Comparison of ENCODE assay signal across 8 cellular contexts in genomic region chr5:103224118-103224893, GRCh38. TPM values are rescaled to one million over a fixed set of nuclear protein-coding genes. Genes with fewer than 3 reads are reported as not detected.
DNase-seq lines count a peak whose midpoint lies in the region; ATAC-seq and TF ChIP-seq lines count a peak whose summit lies in the region.

No MANE protein-coding gene starts in this region.

- CTCF ChIA-PET in IMR-90 (lab: Yijun Ruan, JAX), result interaction anchor here (0.6 to 1.9 kb wide), 16 partner anchors 8 to 250 kb away, joined by 3 to 10 read pairs (median 4); no protein-coding TSS in a partner anchor

- no peak overlapping the region for H2BK5ac ChIP-seq in IMR-90 (ENCODE audit: low read depth, low read length, poor library complexity, severe bottlenecking)

- no peaks in the 10 kb centered on the region for H3K79me1 ChIP-seq in IMR-90 (ENCODE audit: low read depth in 1 of 2, low read length in 2 of 2)

- peak overlapping the region; percentile 74 for H2AK9ac ChIP-seq in IMR-90 (replicated peaks; ENCODE audit: low read depth, low read length, poor library complexity)

- TF ChIP-seq CTCF in IMR-90 (conservative IDR thresholded peaks at IDR 0.05; ENCODE audit: low read depth, low read length) (peak; percentile 78), astrocyte of the spinal cord (IDR thresholded peaks at IDR 0.05; ENCODE audit: low read depth, low read length) (peak; percentile 70)

- no peak for TF ChIP-seq POLR2A in IMR-90 (IDR thresholded peaks at IDR 0.05; ENCODE audit: low read depth, low read length)

- peak overlapping the region; percentile 61 for H3K4me2 ChIP-seq in GM23248 (ENCODE audit: unreplicated experiment)
- no peak overlapping the region for H3K4me2 ChIP-seq in IMR-90 (ENCODE audit: low read depth, low read length)

- in situ Hi-C loops in GM23248 (cut with MboI) (no loop called here), IMR-90 (cut with MboI; ENCODE audit: low sequenced_read_pairs) (no loop called here), astrocyte of the spinal cord (cut with HindIII; ENCODE audit: low sequenced_read_pairs) (no loop called here)

- H2BK120ac ChIP-seq in IMR-90 (ENCODE audit: low read depth, low read length), result no peak overlapping the region

- peak; percentile 75 for TF ChIP-seq RAD21 in IMR-90 (IDR thresholded peaks at IDR 0.05; ENCODE audit: low read length)

- no peak overlapping the region for H3K23ac ChIP-seq in IMR-90 (ENCODE audit: low read depth, low read length)

- H3K79me2 ChIP-seq in GM23248 (ENCODE audit: insufficient read depth), result no peaks in the 10 kb centered on the region

- H3K4me1 ChIP-seq in GM23248 (ENCODE audit: insufficient read depth) (no peaks in the 10 kb centered on the region), IMR-90 (ENCODE audit: control insufficient read depth, insufficient read depth, low read length) (no peaks in the 10 kb centered on the region)

- no peaks in the 10 kb centered on the region for H3K9me3 ChIP-seq in GM23248 (ENCODE audit: low read depth)
- H3K9me3 ChIP-seq in IMR-90 (ENCODE audit: control insufficient read depth, insufficient read depth, low read length), result no peaks in the 10 kb centered on the region

- no peak overlapping the region for H2BK20ac ChIP-seq in IMR-90 (ENCODE audit: low read depth, low read length)

- no TSS peak for BruUV-seq in IMR-90 (replicated peaks; lab: Mats Ljungman, UMichigan)

- H3K4me3 ChIP-seq in GM23248, result peak overlapping the region; percentile 52
- H3K4me3 ChIP-seq in IMR-90 (ENCODE audit: insufficient read depth, low read depth, low read length), result no peak overlapping the region
- H3K4me3 ChIP-seq in astrocyte of the spinal cord (ENCODE audit: low read depth, low read length), result no peak overlapping the region

- no peaks in the 10 kb centered on the region for H3K9me2 ChIP-seq in GM23248 (ENCODE audit: insufficient read depth)

- H3K9me1 ChIP-seq in IMR-90 (ENCODE audit: insufficient read depth, low read length), result no peaks in the 10 kb centered on the region

- 0 out of 2 replicates have a peak, but pooled peaks cover 8% of the 10 kb centered on the region for H3F3A ChIP-seq in GM23248 (ENCODE audit: insufficient read depth)

- 42 to 45% methylated on average over 11 of the region's 11 CpGs for WGBS in GM23248 (ENCODE audit: low coverage in 1 of 2, low lambda C conversion rate in 2 of 2, missing lambda C conversion rate in 2 of 2), 2 experiments
- WGBS in IMR-90 (ENCODE audit: extremely low coverage in 2 of 2, insufficient read length in 1 of 2), 2 experiments, result no CpG with 5 or more reads among the region's 11 CpGs

- no peak overlapping the region for H3K27ac ChIP-seq in GM23248
- H3K27ac ChIP-seq in IMR-90 (ENCODE audit: insufficient read depth, low read length), result no peak overlapping the region

- no peak overlapping the region for H3K14ac ChIP-seq in IMR-90 (replicated peaks; ENCODE audit: low read depth, low read length)

- H3K56ac ChIP-seq in IMR-90 (ENCODE audit: extremely low read depth, insufficient read depth, low read length), result no peak overlapping the region

- no peaks in the 10 kb centered on the region for H3K36me3 ChIP-seq in GM23248 (ENCODE audit: low read depth)
- no peaks in the 10 kb centered on the region for H3K36me3 ChIP-seq in IMR-90 (ENCODE audit: control insufficient read depth, insufficient read depth, low read length)

- dilution Hi-C loops in IMR-90 (cut with HindIII; ENCODE audit: low sequenced_read_pairs, unreplicated experiment), result no loop called here

- H4K20me1 ChIP-seq in GM23248 (ENCODE audit: insufficient read depth) (no peaks in the 10 kb centered on the region), IMR-90 (ENCODE audit: insufficient read depth, low read length) (no peaks in the 10 kb centered on the region)

- H3K9ac ChIP-seq in GM23248, result no peak overlapping the region
- H3K9ac ChIP-seq in IMR-90 (ENCODE audit: low read depth, low read length), result no peak overlapping the region

- intact Hi-C loops in IMR-90 (cut with micrococcal nuclease), result loop anchor here (1.0 to 10.0 kb wide), 3 partner anchors 180 to 688 kb away; no protein-coding TSS in a partner anchor

- H2AK5ac ChIP-seq in IMR-90 (ENCODE audit: low read depth, low read length), result no peak overlapping the region

- peak; percentile 100 for ATAC-seq in IMR-90 (ENCODE audit: low read depth)

- POLR2A ChIA-PET in IMR-90 (lab: Charles Lee; ENCODE audit: unreplicated experiment), result no interaction called here

- 0 out of 4 replicates have a peak overlapping the region, but pooled peaks of 1 of the 2 experiments have one; percentile 17 for H4K8ac ChIP-seq in IMR-90 (ENCODE audit: low read depth in 2 of 2, low read length in 2 of 2)

- no peak overlapping the region for H4K91ac ChIP-seq in IMR-90 (ENCODE audit: insufficient read depth, low read depth, low read length)

- no peak overlapping the region for H3K4ac ChIP-seq in IMR-90 (ENCODE audit: low read depth, low read length)

- no peak overlapping the region for H2BK15ac ChIP-seq in IMR-90 (ENCODE audit: low read depth, low read length)

- H3K27me3 ChIP-seq in GM23248 (replicated peaks; ENCODE audit: insufficient read depth), result no peaks in the 10 kb centered on the region
- H3K27me3 ChIP-seq in IMR-90 (ENCODE audit: control insufficient read depth, insufficient read depth, low read length), result no peaks in the 10 kb centered on the region

- peak; percentile 27 to 70 for DNase-seq in NCI-H524 (lab: John Stamatoyannopoulos, UW)
- DNase-seq in NCI-H524 treated with DMSO at 0.1 percent for 48 hours (lab: John Stamatoyannopoulos, UW), result no peak
- peak; percentile 84 for DNase-seq in GM23248
- DNase-seq in IMR-90, result peak; percentile 75
- DNase-seq in RPMI8226, result peak; percentile 73
- peak; percentile 64 for DNase-seq in astrocyte of the spinal cord (ENCODE audit: low read depth, low spot score)
- DNase-seq in iPS-NIHi7 (ENCODE audit: extremely low spot score), result peak; percentile 64
- peak; percentile 10 for DNase-seq in stimulated activated CD4-positive, alpha-beta T cell treated with anti-CD3 and anti-CD28 coated beads, Interleukin-1b, Interleukin-23, amount 100 ng/mL, for 48 hours

- no peak overlapping the region for H4K5ac ChIP-seq in IMR-90 (ENCODE audit: low read depth, low read length)

- H3K18ac ChIP-seq in IMR-90 (ENCODE audit: low read depth, low read length), result no peak overlapping the region

- H2AFZ ChIP-seq in GM23248, result peak overlapping the region; percentile 76
- peak overlapping the region; percentile 86 for H2AFZ ChIP-seq in IMR-90 (replicated peaks; ENCODE audit: low read length, poor library complexity)

TF ChIP-seq in IMR-90, 13 proteins besides CTCF, POLR2A, EP300 and RAD21:
- no peak for TF ChIP-seq RCOR1 (IDR thresholded peaks at IDR 0.05; ENCODE audit: insufficient replicate concordance, low read length)
- TF ChIP-seq USF2 (IDR thresholded peaks at IDR 0.05; ENCODE audit: low read depth, low read length), result no peak
- TF ChIP-seq SMC3 (IDR thresholded peaks at IDR 0.05; ENCODE audit: low read depth, low read length), result peak; percentile 64
- no peak for TF ChIP-seq FOS (IDR thresholded peaks at IDR 0.05; ENCODE audit: low read depth, low read length)
- peak; percentile 37; the same call in 1 of the 2 replicates for TF ChIP-seq CEBPB (IDR thresholded peaks at IDR 0.05; ENCODE audit: low read depth, low read length)

RNA-seq across cellular contexts. Expression of gene MACIR, which starts 34.3 kb away (rescaled TPM):
- total RNA-seq in GM23248 (2014; rRNA removed; shearing (Covaris generic)), result 31.5 and 36.3 TPM in 2 replicates
- 35.6 and 35.7 TPM in 2 replicates for polyA plus RNA-seq in GM23248 (2016; fragmentation: Nextera tagmentation; extraction: Ambion mirVana)
- total RNA-seq in IMR-90 (2012; rRNA removed), result 21.3 and 22.2 TPM in 2 replicates
- 10.4 and 11.1 TPM in 2 replicates for polyA plus RNA-seq in IMR-90 (2012; rRNA removed)
- polyA plus RNA-seq in IMR-90 (2012; cell fraction: cytosol; rRNA removed), result 4.7 and 7.4 TPM in 2 replicates
- 3.5 and 7.0 TPM in 2 replicates for polyA plus RNA-seq in IMR-90 (2012; cell fraction: nucleus; rRNA removed; ENCODE audit: low replicate concordance)
